18 cellular contexts compared by ENCODE assay signal in genomic region chr15:35522061-35522460, GRCh38. TPM values are rescaled to one million over a fixed set of nuclear protein-coding genes. Genes with fewer than 3 reads are reported as not detected.
A peak's percentile ranks its signal among the peaks of the same experiment; 100 is the strongest.
DNase-seq lines count a peak whose midpoint lies in the region; ATAC-seq, FAIRE-seq and TF ChIP-seq lines count a peak whose summit lies in the region.
"Had no signal": no experiment of that assay in that cellular context is flagged by ENCODE, and none has a peak within 500 bp of the region (broad histone marks: within the 10 kb centered on the region; RNA-seq: fewer than 3 reads in every experiment).

No MANE protein-coding gene starts in this region.

- peaks cover 10% of the 10 kb centered on the region for H3K4me1 ChIP-seq in BE2C
- H3K4me1 ChIP-seq in HepG2 (ENCODE audit: insufficient read depth, low read length), result peaks cover 8% of the 10 kb centered on the region
- peaks cover 0 to 17% of the 10 kb centered on the region in 2 donors for H3K4me1 ChIP-seq in left lung
- H3K4me1 ChIP-seq in upper lobe of left lung, result peaks cover 7 to 17% (median 14%) of the 10 kb centered on the region in 4 donors
- H3K4me1 ChIP-seq: SJSA1 had no signal

- no peak for TF ChIP-seq RAD21 in HepG2 (CRISPR knock-in tag; IDR thresholded peaks at IDR 0.05)

- no peak for TF ChIP-seq POLR2A in HepG2 (IDR thresholded peaks at IDR 0.05; ENCODE audit: insufficient read depth in 1 of 2, low read depth in 2 of 2, low read length in 2 of 2)
- TF ChIP-seq POLR2A in upper lobe of left lung (IDR thresholded peaks at IDR 0.05), result no peak

- no TSS peak for BruUV-seq in HepG2 (replicated peaks; lab: Mats Ljungman, UMichigan)

- CTCF ChIA-PET in HepG2 (lab: Yijun Ruan, JAX; ENCODE audit: low intra/inter-chr PET ratio, low total read pairs), result no interaction called here

- H3K27ac ChIP-seq in HepG2 (ENCODE audit: extremely low read length, insufficient read depth, low read length) (no peak overlapping the region), left lung (no peak overlapping the region), upper lobe of left lung (no peak overlapping the region)
- H3K27ac ChIP-seq: SJSA1, skin epidermis, VCaP had no signal

- peak; percentile 41 for ATAC-seq in HepG2
- no peak for ATAC-seq in left lung
- no peak for ATAC-seq in GM21447 (IDR thresholded peaks at IDR 0.05; ENCODE audit: unreplicated experiment)
- no peak for ATAC-seq in upper lobe of left lung (ENCODE audit: low FRiP score in 2 of 2)

- TF ChIP-seq EP300 in HepG2 (IDR thresholded peaks at IDR 0.05; ENCODE audit: low read depth in 2 of 2, low read length in 2 of 2) (no peak), HepG2 (CRISPR knock-in tag; IDR thresholded peaks at IDR 0.05; ENCODE audit: borderline replicate concordance) (no peak), upper lobe of left lung (IDR thresholded peaks at IDR 0.05) (no peak)

- no peak overlapping the region for H3K4me2 ChIP-seq in HepG2 (ENCODE audit: low read depth, low read length)

- peak overlapping the region; percentile 26 for H3K4me3 ChIP-seq in BE2C (ENCODE audit: low read depth, low read length)
- no peak overlapping the region for H3K4me3 ChIP-seq in choroid plexus epithelial cell (ENCODE audit: low read depth, low read length)
- no peak overlapping the region for H3K4me3 ChIP-seq in HepG2 (replicated peaks in 1 of 3; ENCODE audit: insufficient read depth in 1 of 3, low read depth in 2 of 3, low read length in 3 of 3)
- H3K4me3 ChIP-seq in left lung, result no peak overlapping the region
- H3K4me3 ChIP-seq in upper lobe of left lung, result no peak overlapping the region
- H3K4me3 ChIP-seq: SJSA1, skin epidermis had no signal

- H3K36me3 ChIP-seq in BE2C (no peaks in the 10 kb centered on the region), HepG2 (replicated peaks in 1 of 2; ENCODE audit: control insufficient read depth in 1 of 2, insufficient read depth in 2 of 2, low read length in 2 of 2) (no peaks in the 10 kb centered on the region), left lung (no peaks in the 10 kb centered on the region), upper lobe of left lung (no peaks in the 10 kb centered on the region)
- H3K36me3 ChIP-seq: SJSA1 had no signal

- H2AFZ ChIP-seq in HepG2 (ENCODE audit: low read length), result no peak overlapping the region

- peak; percentile 35 for TF ChIP-seq CTCF in BE2C (IDR thresholded peaks at IDR 0.05; ENCODE audit: low read depth, low read length)
- TF ChIP-seq CTCF in choroid plexus epithelial cell (conservative IDR thresholded peaks at IDR 0.05; ENCODE audit: low read depth, low read length), result peak; percentile 42
- no peak for TF ChIP-seq CTCF in HepG2 (CRISPR knock-in tag; IDR thresholded peaks at IDR 0.05)
- no peak for TF ChIP-seq CTCF in left lung (IDR thresholded peaks at IDR 0.05)
- TF ChIP-seq CTCF in upper lobe of left lung (IDR thresholded peaks at IDR 0.05), result no peak

- no peaks in the 10 kb centered on the region for H3K9me3 ChIP-seq in BE2C
- H3K9me3 ChIP-seq in HepG2 (ENCODE audit: low read length), result no peaks in the 10 kb centered on the region
- no peaks in the 10 kb centered on the region for H3K9me3 ChIP-seq in left lung
- H3K9me3 ChIP-seq in upper lobe of left lung, result no peaks in the 10 kb centered on the region
- H3K9me3 ChIP-seq: SJSA1 had no signal

- 50% methylated on average over 2 of the region's 2 CpGs for WGBS in HepG2 (ENCODE audit: low lambda C conversion rate)
- WGBS in upper lobe of left lung, 2 donors, result 34 to 39% methylated on average over 2 of the region's 2 CpGs

- H3K9ac ChIP-seq in HepG2 (ENCODE audit: insufficient read depth, low read depth, low read length), result no peak overlapping the region

- no peak for FAIRE-seq in HepG2 (lab: Jason Lieb, UNC)
- FAIRE-seq: frontal cortex, urothelium cell line had no signal

- intact Hi-C loops in HepG2 (cut with micrococcal nuclease; ENCODE audit: unreplicated experiment) (loop anchor here (10.0 kb wide), 1 partner anchor 1583 kb away; the partner anchor contains the start of gene MEIS2), left lung (cut with DNase I) (no loop called here)

- H3K27me3 ChIP-seq in BE2C, result no peaks in the 10 kb centered on the region
- no peaks in the 10 kb centered on the region for H3K27me3 ChIP-seq in HepG2 (ENCODE audit: control insufficient read depth in 1 of 2, insufficient read depth in 2 of 2, low read length in 2 of 2)
- H3K27me3 ChIP-seq in left lung, result no peaks in the 10 kb centered on the region
- no peaks in the 10 kb centered on the region for H3K27me3 ChIP-seq in upper lobe of left lung
- H3K27me3 ChIP-seq: SJSA1 had no signal

- DNase-seq in BE2C, result peak; percentile 57
- peak; percentile 71 for DNase-seq in NCI-H69 (lab: John Stamatoyannopoulos, UW)
- peak; percentile 51 for DNase-seq in choroid plexus epithelial cell (ENCODE audit: low read depth)
- DNase-seq in HepG2 (ENCODE audit: low spot score), result no peak
- DNase-seq in left lung, result no peak
- DNase-seq in upper lobe of left lung, result no peak
- DNase-seq in LoVo (ENCODE audit: low spot score), result no peak
- DNase-seq: activated effector memory CD4-positive, alpha-beta T cell treated with Interleukin-2 at 50 U/mL for 16 hours; H9; KG1; NCI-H2227 treated with DMSO at 0.1 percent for 48 hours; occipital lobe had no signal

- in situ Hi-C loops in HepG2 (cut with HindIII; ENCODE audit: extremely low pct_ligation_motif_present, low pct_unique_long_range_greater_than_20kb), result no loop called here

- H3K79me2 ChIP-seq in HepG2 (ENCODE audit: insufficient read depth, low read length), result no peaks in the 10 kb centered on the region

- H4K20me1 ChIP-seq in HepG2 (ENCODE audit: insufficient read depth, low read length), result no peaks in the 10 kb centered on the region

- POLR2A ChIA-PET in HepG2 (lab: Yijun Ruan, JAX), result no interaction called here

TF ChIP-seq in HepG2, 621 proteins besides CTCF, POLR2A, EP300 and RAD21:
- TF ChIP-seq FOXP1 (IDR thresholded peaks at IDR 0.05) (no peak), FOXP1 (CRISPR knock-in tag; IDR thresholded peaks at IDR 0.05) (peak; percentile 51; the same call in 1 of the 2 replicates), ZNF292 (CRISPR knock-in tag; IDR thresholded peaks at IDR 0.05; ENCODE audit: borderline replicate concordance, low read depth) (no peak)
- TF ChIP-seq, protein P1, sequence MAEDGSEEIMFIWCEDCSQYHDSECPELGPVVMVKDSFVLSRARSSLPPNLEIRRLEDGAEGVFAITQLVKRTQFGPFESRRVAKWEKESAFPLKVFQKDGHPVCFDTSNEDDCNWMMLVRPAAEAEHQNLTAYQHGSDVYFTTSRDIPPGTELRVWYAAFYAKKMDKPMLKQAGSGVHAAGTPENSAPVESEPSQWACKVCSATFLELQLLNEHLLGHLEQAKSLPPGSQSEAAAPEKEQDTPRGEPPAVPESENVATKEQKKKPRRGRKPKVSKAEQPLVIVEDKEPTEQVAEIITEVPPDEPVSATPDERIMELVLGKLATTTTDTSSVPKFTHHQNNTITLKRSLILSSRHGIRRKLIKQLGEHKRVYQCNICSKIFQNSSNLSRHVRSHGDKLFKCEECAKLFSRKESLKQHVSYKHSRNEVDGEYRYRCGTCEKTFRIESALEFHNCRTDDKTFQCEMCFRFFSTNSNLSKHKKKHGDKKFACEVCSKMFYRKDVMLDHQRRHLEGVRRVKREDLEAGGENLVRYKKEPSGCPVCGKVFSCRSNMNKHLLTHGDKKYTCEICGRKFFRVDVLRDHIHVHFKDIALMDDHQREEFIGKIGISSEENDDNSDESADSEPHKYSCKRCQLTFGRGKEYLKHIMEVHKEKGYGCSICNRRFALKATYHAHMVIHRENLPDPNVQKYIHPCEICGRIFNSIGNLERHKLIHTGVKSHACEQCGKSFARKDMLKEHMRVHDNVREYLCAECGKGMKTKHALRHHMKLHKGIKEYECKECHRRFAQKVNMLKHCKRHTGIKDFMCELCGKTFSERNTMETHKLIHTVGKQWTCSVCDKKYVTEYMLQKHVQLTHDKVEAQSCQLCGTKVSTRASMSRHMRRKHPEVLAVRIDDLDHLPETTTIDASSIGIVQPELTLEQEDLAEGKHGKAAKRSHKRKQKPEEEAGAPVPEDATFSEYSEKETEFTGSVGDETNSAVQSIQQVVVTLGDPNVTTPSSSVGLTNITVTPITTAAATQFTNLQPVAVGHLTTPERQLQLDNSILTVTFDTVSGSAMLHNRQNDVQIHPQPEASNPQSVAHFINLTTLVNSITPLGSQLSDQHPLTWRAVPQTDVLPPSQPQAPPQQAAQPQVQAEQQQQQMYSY (CRISPR knock-in tag; IDR thresholded peaks at IDR 0.05), result peak; percentile 74
TF ChIP-seq in HepG2: peak in this region for 2.

RNA-seq across cellular contexts. Expression of gene DPH6, which starts 23.9 kb away (rescaled TPM):
- polyA plus RNA-seq in BE2C (2012; ENCODE audit: insufficient read depth, insufficient read length, low read depth), result 17.8 TPM
- total RNA-seq in HepG2 (2016; rRNA removed; fragmentation: Illumina TruSeq; extraction: Trizol) (25.8 and 27.0 TPM in 2 replicates), left lung (10 to 100 TPM in 1 of 2 donors, 1 to 10 TPM in 1; 9.8 to 13.0 TPM), upper lobe of left lung (10 to 100 TPM in 4 of 6 donors, 1 to 10 TPM in 2; 6.3 to 48.2 (median 14.6) TPM)
- 9.5 and 11.4 TPM in 2 replicates for total RNA-seq in HepG2 (2016; cell fraction: cytosol; rRNA removed; fragmentation: Illumina TruSeq; extraction: Trizol; ENCODE audit: low read depth)
- 26.9 and 32.4 TPM in 2 replicates for total RNA-seq in HepG2 (2016; cell fraction: insoluble cytoplasmic fraction; rRNA removed; fragmentation: Illumina TruSeq; extraction: Trizol)
- total RNA-seq in HepG2 (2016; cell fraction: membrane; rRNA removed; fragmentation: Illumina TruSeq; extraction: Trizol), result 7.1 and 8.6 TPM in 2 replicates
- total RNA-seq in HepG2 (2016; cell fraction: nucleus; rRNA removed; fragmentation: Illumina TruSeq; extraction: Trizol), result 50.3 and 53.4 TPM in 2 replicates
- polyA plus RNA-seq in HepG2 (2011; rRNA removed), result 7.2 and 10.2 TPM in 2 replicates
- 5.6 and 6.1 TPM in 2 replicates for polyA plus RNA-seq in HepG2 (2011; cell fraction: cytosol; rRNA removed)
- polyA plus RNA-seq in HepG2 (2011; cell fraction: nucleus; rRNA removed), result 9.4 and 11.6 TPM in 2 replicates
- polyA plus RNA-seq in HepG2 (2012), result 8.5 and 13.1 TPM in 2 replicates
- polyA plus RNA-seq in HepG2 (2016; cell fraction: cytosol; fragmentation: Illumina TruSeq; extraction: Trizol; ENCODE audit: low read depth), result 3.2 and 3.3 TPM in 2 replicates
- 19.6 and 20.9 TPM in 2 replicates for polyA plus RNA-seq in HepG2 (2016; cell fraction: insoluble cytoplasmic fraction; fragmentation: Illumina TruSeq; extraction: Trizol; ENCODE audit: low read depth)
- 3.7 and 4.9 TPM in 2 replicates for polyA plus RNA-seq in HepG2 (2016; cell fraction: membrane; fragmentation: Illumina TruSeq; extraction: Trizol; ENCODE audit: low read depth)
- 9.3 and 10.9 TPM in 2 replicates for polyA plus RNA-seq in HepG2 (2016; cell fraction: nucleus; fragmentation: Illumina TruSeq; extraction: Trizol; ENCODE audit: insufficient read depth, low read depth)
- polyA minus RNA-seq in HepG2 (2011; rRNA and poly(A)+ RNA removed; ENCODE audit: low replicate concordance), result 14.0 and 16.7 TPM in 2 replicates
- 3.7 and 6.4 TPM in 2 replicates for polyA minus RNA-seq in HepG2 (2011; cell fraction: cytosol; rRNA and poly(A)+ RNA removed)
- 117 and 125 TPM in 2 replicates for polyA minus RNA-seq in HepG2 (2011; cell fraction: nucleus; rRNA and poly(A)+ RNA removed)

Comparison
In these comparisons a context has a peak if more than half of its experiments do, and no peak if none do; other contexts are left out.
1. DNase-seq: peak in BE2C (single experiment), NCI-H69 (single experiment) and choroid plexus epithelial cell (single experiment); none in HepG2 (single experiment), left lung (0 of 2), upper lobe of left lung (0 of 2) and LoVo (single experiment).
2. CTCF ChIP-seq: peak in BE2C (single experiment) and choroid plexus epithelial cell (single experiment); none in HepG2 (single experiment), left lung (0 of 2) and upper lobe of left lung (0 of 6).